ENCODE assay signal across 1 cellular context in genomic region chr15:89857673-89858072, GRCh38.
TF ChIP-seq lines count a peak whose summit lies in the region.

No MANE protein-coding gene starts in this region.

TF ChIP-seq in liver, 16 proteins besides CTCF, POLR2A, EP300 and RAD21:
- TF ChIP-seq ATF3 (IDR thresholded peaks at IDR 0.05) (no peak), YY1 (IDR thresholded peaks at IDR 0.05) (peak; percentile 52), NR2F2 (IDR thresholded peaks at IDR 0.05) (no peak), JUND (IDR thresholded peaks at IDR 0.05) (peak in 1 of 2 donors; percentile 68), FOXA1 (IDR thresholded peaks at IDR 0.05) (peak; percentile 38), RXRA (IDR thresholded peaks at IDR 0.05) (peak; percentile 25 to 84), HNF4A (conservative IDR thresholded peaks at IDR 0.05) (peak; percentile 60 to 79), HNF4G (IDR thresholded peaks at IDR 0.05) (no peak), SP1 (IDR thresholded peaks at IDR 0.05) (peak; percentile 78), MAX (IDR thresholded peaks at IDR 0.05) (peak; percentile 72), ZBTB33 (IDR thresholded peaks at IDR 0.05) (peak; percentile 54), REST (IDR thresholded peaks at IDR 0.05) (peak; percentile 58), GABPA (IDR thresholded peaks at IDR 0.05 in 1 of 2, conservative IDR thresholded peaks at IDR 0.05 in 1 of 2) (no peak), EGR1 (IDR thresholded peaks at IDR 0.05; ENCODE audit: low read depth in 2 of 2) (no peak), TAF1 (conservative IDR thresholded peaks at IDR 0.05) (no peak), FOXA2 (IDR thresholded peaks at IDR 0.05) (no peak)
